11 cellular contexts compared by ENCODE assay signal in the genomic region with DNA sequence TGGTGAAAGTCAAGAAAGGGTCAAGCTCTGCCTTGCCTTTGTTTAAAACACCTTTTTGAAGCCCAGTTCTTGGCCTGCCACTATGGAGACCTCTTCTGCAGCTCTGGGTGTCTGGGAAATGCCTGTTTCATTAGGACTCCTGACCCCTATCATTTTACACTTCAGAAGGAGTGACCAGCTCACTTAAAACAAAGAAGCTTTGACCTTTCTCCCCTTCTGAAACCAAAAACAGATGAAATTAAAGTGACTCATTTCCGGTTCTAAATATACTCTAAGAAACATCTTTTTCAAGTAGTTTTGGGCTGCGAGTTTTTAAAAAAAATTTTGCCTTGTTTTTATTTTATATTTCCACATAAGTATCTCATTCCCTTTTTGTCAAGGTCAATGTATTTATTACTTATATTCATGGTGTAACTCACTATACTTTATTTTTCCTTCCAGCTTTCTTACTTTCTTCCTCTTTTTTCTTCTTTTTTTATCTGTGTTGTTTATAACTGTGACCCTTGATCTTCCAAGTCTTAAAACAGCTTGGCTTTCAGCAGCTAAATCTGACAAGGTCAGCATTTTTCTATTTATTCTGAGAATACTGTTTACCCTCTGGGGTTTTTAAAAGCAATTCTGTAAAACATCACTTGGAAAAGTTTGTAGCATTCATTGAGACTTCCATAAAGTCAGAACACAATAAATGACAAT.
DNase-seq lines count a peak whose midpoint lies in the region; ATAC-seq and TF ChIP-seq lines count a peak whose summit lies in the region.
"Had no signal": no experiment of that assay in that cellular context is flagged by ENCODE, and none has a peak within 500 bp of the region (broad histone marks: within the 10 kb centered on the region; RNA-seq: fewer than 3 reads in every experiment).

No MANE protein-coding gene starts in this region.

- intact Hi-C loops in right lobe of liver (cut with DNase I) = no loop called here

- H3K9me3 ChIP-seq in right lobe of liver = no peaks in the 10 kb centered on the region
- H3K9me3 ChIP-seq: thoracic aorta had no signal

- H3K4me1 Mint-ChIP-seq in HFFc6 (ENCODE audit: low read depth) = peaks cover 25% of the 10 kb centered on the region

- TF ChIP-seq CTCF in HFFc6 (IDR thresholded peaks at IDR 0.05) (no peak), right lobe of liver (IDR thresholded peaks at IDR 0.05) (no peak)

- no peaks in the 10 kb centered on the region for H3K9me3 Mint-ChIP-seq in HFFc6

- no peak for TF ChIP-seq POLR2A in right lobe of liver (IDR thresholded peaks at IDR 0.05)

- H3K36me3 Mint-ChIP-seq in HFFc6 (ENCODE audit: low read depth) = no peaks in the 10 kb centered on the region

- no peaks in the 10 kb centered on the region for H3K27me3 Mint-ChIP-seq in HFFc6 (ENCODE audit: insufficient read depth)

- 28% methylated on average over 2 of the region's 2 CpGs for WGBS in right lobe of liver (ENCODE audit: insufficient coverage, low coverage, low lambda C conversion rate, missing lambda C conversion rate)

- ATAC-seq in GM18499 (IDR thresholded peaks at IDR 0.05; ENCODE audit: insufficient read depth, unreplicated experiment) (peak; percentile 74), right lobe of liver (peak; percentile 66 to 81 (median 71))

- peak overlapping the region; percentile 42 for H3K4me3 Mint-ChIP-seq in HFFc6

- no peaks in the 10 kb centered on the region for H3K36me3 ChIP-seq in right lobe of liver
- H3K36me3 ChIP-seq: thoracic aorta had no signal

- peak overlapping the region; percentile 9 for H3K27ac Mint-ChIP-seq in HFFc6

- no peak overlapping the region for H3K4me3 ChIP-seq in right lobe of liver
- H3K4me3 ChIP-seq: thoracic aorta had no signal

- peak overlapping the region in 2 of 3 donors; percentile 0 to 3 for H3K27ac ChIP-seq in right lobe of liver
- H3K27ac ChIP-seq: thoracic aorta had no signal

- peaks cover 0 to 11% (median 4%) of the 10 kb centered on the region in 4 donors for H3K4me1 ChIP-seq in right lobe of liver

- DNase-seq in HFFc6 (peak; percentile 47), OCI-M1 (lab: John Stamatoyannopoulos, UW) (peak; percentile 49), right lobe of liver (no peak), NCI-H226 (no peak), GM19238 (ENCODE audit: insufficient read length, low spot score) (no peak), NCI-H1105 treated with DMSO at 0.1 percent for 48 hours (lab: John Stamatoyannopoulos, UW) (no peak)
- DNase-seq in activated CD4-positive, alpha-beta T cell treated with anti-CD3 and anti-CD28 coated beads for 1 hour = no peak
- DNase-seq: amygdala, SIG-M5 had no signal

- no peaks in the 10 kb centered on the region for H3K27me3 ChIP-seq in right lobe of liver

Comparison
In these comparisons a context has a peak if more than half of its experiments do, and no peak if none do; other contexts are left out.
1. DNase-seq: peak in HFFc6 (single experiment) and OCI-M1 (single experiment); none in right lobe of liver (0 of 3), activated CD4-positive, alpha-beta T cell treated with anti-CD3 and anti-CD28 coated beads for 1 hour (single experiment), NCI-H226 (single experiment), GM19238 (single experiment) and NCI-H1105 treated with DMSO at 0.1 percent for 48 hours (single experiment).